Comparison of ENCODE assay signal across 22 cellular contexts in the genomic region with DNA sequence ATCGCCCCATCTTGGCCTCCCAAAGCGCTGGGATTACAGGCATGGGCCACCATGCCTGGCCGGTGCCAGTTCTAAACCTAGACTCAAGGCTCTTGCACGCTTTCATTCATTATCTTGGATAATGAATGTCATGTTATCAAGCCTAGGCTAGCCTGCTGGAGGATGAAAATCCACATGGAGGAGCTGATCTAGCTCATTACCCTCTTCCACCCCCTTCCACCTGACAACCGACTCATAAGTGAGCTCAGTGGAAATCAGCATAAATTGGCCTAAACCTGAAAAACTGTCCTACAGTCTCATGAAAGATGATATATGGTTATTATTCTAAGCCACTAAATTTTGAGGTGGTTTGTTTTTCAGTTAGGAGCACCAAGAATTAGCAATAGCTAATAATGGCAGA.
"Had no signal": no experiment of that assay in that cellular context is flagged by ENCODE, and none has a peak within 500 bp of the region (broad histone marks: within the 10 kb centered on the region; RNA-seq: fewer than 3 reads in every experiment).

No MANE protein-coding gene starts in this region.

- H3K27ac Mint-ChIP-seq: IgD-negative memory B cell had no signal

- FAIRE-seq: HTR-8/SVneo had no signal

- DNase-seq: KBM-7, MV-4-11, NCI-H1048, NCI-H1105, NCI-H1417, NCI-H1436 treated with DMSO at 0.1 percent for 48 hours, NCI-H1694, NCI-H1930, NCI-H2081, NCI-H2107, NCI-H2227 treated with DMSO at 0.1 percent for 48 hours, NCI-H524, NCI-H526 treated with DMSO at 0.1 percent for 48 hours, NCI-H774, PC-3, SHP77, SK-N-SH had no signal

- ATAC-seq: Panc1, PC-3 had no signal

- H3K36me3 Mint-ChIP-seq: IgD-negative memory B cell had no signal

- H3K27ac ChIP-seq: HL-60, RWPE1 had no signal
